Comparison of ENCODE assay signal across 23 cellular contexts in genomic region chr7:158676171-158676840, GRCh38. TPM values are rescaled to one million over a fixed set of nuclear protein-coding genes. Genes with fewer than 3 reads are reported as not detected.
A peak's percentile ranks its signal among the peaks of the same experiment; 100 is the strongest.
DNase-seq lines count a peak whose midpoint lies in the region; ATAC-seq and TF ChIP-seq lines count a peak whose summit lies in the region.
"Had no signal": no experiment of that assay in that cellular context is flagged by ENCODE, and none has a peak within 500 bp of the region (broad histone marks: within the 10 kb centered on the region; RNA-seq: fewer than 3 reads in every experiment).

No MANE protein-coding gene starts in this region.

- no peaks in the 10 kb centered on the region for H3K4me1 ChIP-seq in upper lobe of right lung
- H3K4me1 ChIP-seq: esophagus muscularis mucosa, heart left ventricle, prostate gland had no signal

- H3K9me3 Mint-ChIP-seq in stimulated activated effector memory CD8-positive, alpha-beta T cell treated with anti-CD3 and anti-CD28 coated beads, Interleukin-12 subunit alpha, Interleukin-12 subunit beta, amount 100 ng/mL, for 72 hours = no peaks in the 10 kb centered on the region
- no peaks in the 10 kb centered on the region for H3K9me3 Mint-ChIP-seq in progenitor cell of endocrine pancreas (ENCODE audit: low read depth)
- H3K9me3 Mint-ChIP-seq: activated CD4-positive, alpha-beta T cell treated with anti-CD3 and anti-CD28 coated beads, Interleukin-2, amount 10 ng/mL, durations not matched to agents 7 days and 5 days; activated naive CD4-positive, alpha-beta T cell treated with anti-CD3 and anti-CD28 coated beads, Interleukin-2, amount 50 U/mL, for 72 hours; T-helper 1 cell treated with Interleukin-12 subunit alpha and Interleukin-12 subunit beta and Interleukin-4 antibody, amounts not matched to agents 30 μg/mL and 1 μg/mL, for 36 hours; type B pancreatic cell had no signal

- H3K27ac ChIP-seq in upper lobe of right lung = no peak overlapping the region
- H3K27ac ChIP-seq: esophagus muscularis mucosa, heart left ventricle, prostate gland, SJSA1 had no signal

- no peaks in the 10 kb centered on the region for H3K27me3 Mint-ChIP-seq in progenitor cell of endocrine pancreas
- H3K27me3 Mint-ChIP-seq: activated CD4-positive, alpha-beta T cell treated with anti-CD3 and anti-CD28 coated beads, Interleukin-2, amount 10 ng/mL, durations not matched to agents 7 days and 5 days; B cell; type B pancreatic cell had no signal

- H3K9me3 ChIP-seq in upper lobe of right lung = no peaks in the 10 kb centered on the region
- H3K9me3 ChIP-seq: esophagus muscularis mucosa, heart left ventricle, prostate gland, SJSA1 had no signal

- peak; percentile 77 to 87 for ATAC-seq in activated CD4-positive, CD25-positive, alpha-beta regulatory T cell treated with anti-CD3 and anti-CD28 coated beads, Interleukin-2, amount 50 U/mL, for 24 hours
- ATAC-seq in stimulated activated effector memory CD8-positive, alpha-beta T cell treated with anti-CD3 and anti-CD28 coated beads, Interleukin-12 subunit alpha, Interleukin-12 subunit beta, amount 100 ng/mL, for 72 hours = peak; percentile 73
- ATAC-seq in upper lobe of right lung = no peak
- ATAC-seq: heart left ventricle had no signal

- peaks cover 6% of the 10 kb centered on the region for H3K36me3 ChIP-seq in upper lobe of right lung
- H3K36me3 ChIP-seq: prostate gland had no signal

- TF ChIP-seq CTCF in progenitor cell of endocrine pancreas (IDR thresholded peaks at IDR 0.05; ENCODE audit: unreplicated experiment) (no peak), upper lobe of right lung (IDR thresholded peaks at IDR 0.05) (no peak)

- no peak overlapping the region for H3K4me3 ChIP-seq in upper lobe of right lung
- H3K4me3 ChIP-seq: esophagus muscularis mucosa, heart left ventricle, prostate gland, SJSA1 had no signal

- H3K4me3 Mint-ChIP-seq in stimulated activated effector memory CD8-positive, alpha-beta T cell treated with anti-CD3 and anti-CD28 coated beads, Interleukin-12 subunit alpha, Interleukin-12 subunit beta, amount 100 ng/mL, for 72 hours = no peak overlapping the region
- no peak overlapping the region for H3K4me3 Mint-ChIP-seq in progenitor cell of endocrine pancreas (ENCODE audit: low read depth)
- H3K4me3 Mint-ChIP-seq: activated CD4-positive, alpha-beta T cell treated with anti-CD3 and anti-CD28 coated beads, Interleukin-2, amount 10 ng/mL, durations not matched to agents 7 days and 5 days; B cell; T-helper 1 cell treated with Interleukin-12 subunit alpha and Interleukin-12 subunit beta and Interleukin-4 antibody, amounts not matched to agents 30 μg/mL and 1 μg/mL, for 36 hours; type B pancreatic cell had no signal

- no peak for DNase-seq in activated CD4-positive, CD25-positive, alpha-beta regulatory T cell treated with anti-CD3 and anti-CD28 coated beads, Interleukin-2, amount 50 U/mL, for 72 hours
- DNase-seq in amniotic epithelial cell (ENCODE audit: low read depth) (peak; percentile 68), fibroblast of gingiva (ENCODE audit: low read depth) (peak; percentile 26), COR-L47 (lab: John Stamatoyannopoulos, UW) (no peak), progenitor cell of endocrine pancreas (ENCODE audit: low spot score, unreplicated experiment) (no peak), upper lobe of right lung (no peak)
- no peak for DNase-seq in stimulated activated effector memory CD8-positive, alpha-beta T cell treated with anti-CD3 and anti-CD28 coated beads, Interleukin-12 subunit alpha, Interleukin-12 subunit beta, amount 100 ng/mL, for 72 hours (ENCODE audit: low spot score in 2 of 2)
- DNase-seq: activated CD4-positive, alpha-beta T cell treated with anti-CD3 and anti-CD28 coated beads, Interleukin-2, amount 10 ng/mL, durations not matched to agents 7 days and 5 days; DMS79 treated with DMSO at 0.1 percent for 48 hours; H7; heart left ventricle; NCI-H1092 treated with DMSO at 0.1 percent for 48 hours; NCI-H2029; NCI-H2227 treated with DMSO at 0.1 percent for 48 hours; stimulated activated CD8-positive, alpha-beta memory T cell treated with anti-CD3 and anti-CD28 coated beads, Interleukin-4, amount 100 ng/mL, for 48 hours had no signal

- no peaks in the 10 kb centered on the region for H3K27me3 ChIP-seq in upper lobe of right lung
- H3K27me3 ChIP-seq: esophagus muscularis mucosa, heart left ventricle, SJSA1 had no signal

- peaks cover 20% of the 10 kb centered on the region for H3K4me1 Mint-ChIP-seq in stimulated activated effector memory CD8-positive, alpha-beta T cell treated with anti-CD3 and anti-CD28 coated beads, Interleukin-12 subunit alpha, Interleukin-12 subunit beta, amount 100 ng/mL, for 72 hours
- H3K4me1 Mint-ChIP-seq in progenitor cell of endocrine pancreas (ENCODE audit: low read depth) = no peaks in the 10 kb centered on the region
- H3K4me1 Mint-ChIP-seq: B cell had no signal

- peaks cover 98% of the 10 kb centered on the region for H3K36me3 Mint-ChIP-seq in stimulated activated effector memory CD8-positive, alpha-beta T cell treated with anti-CD3 and anti-CD28 coated beads, Interleukin-12 subunit alpha, Interleukin-12 subunit beta, amount 100 ng/mL, for 72 hours
- H3K36me3 Mint-ChIP-seq in progenitor cell of endocrine pancreas (ENCODE audit: insufficient read depth) = peaks cover 3% of the 10 kb centered on the region

- intact Hi-C loops in upper lobe of right lung (cut with DNase I) = no loop called here

- H3K27ac Mint-ChIP-seq in stimulated activated effector memory CD8-positive, alpha-beta T cell treated with anti-CD3 and anti-CD28 coated beads, Interleukin-12 subunit alpha, Interleukin-12 subunit beta, amount 100 ng/mL, for 72 hours = no peak overlapping the region
- no peak overlapping the region for H3K27ac Mint-ChIP-seq in progenitor cell of endocrine pancreas
- H3K27ac Mint-ChIP-seq: activated CD4-positive, alpha-beta T cell treated with anti-CD3 and anti-CD28 coated beads, Interleukin-2, amount 10 ng/mL, durations not matched to agents 7 days and 5 days; activated naive CD4-positive, alpha-beta T cell treated with anti-CD3 and anti-CD28 coated beads, Interleukin-2, amount 50 U/mL, for 72 hours; B cell; T-helper 1 cell treated with Interleukin-12 subunit alpha and Interleukin-12 subunit beta and Interleukin-4 antibody, amounts not matched to agents 30 μg/mL and 1 μg/mL, for 36 hours; type B pancreatic cell had no signal

RNA-seq across cellular contexts. Expression of gene NCAPG2, which starts 28.3 kb away (rescaled TPM):
- total RNA-seq in progenitor cell of endocrine pancreas (28.3 and 33.6 TPM in 2 replicates), upper lobe of right lung (6.5 TPM)

Comparison
In these comparisons a context has a peak if more than half of its experiments do, and no peak if none do; other contexts are left out.
1. DNase-seq: peak in amniotic epithelial cell (single experiment) and fibroblast of gingiva (single experiment); none in activated CD4-positive, CD25-positive, alpha-beta regulatory T cell treated with anti-CD3 and anti-CD28 coated beads, Interleukin-2, amount 50 U/mL, for 72 hours (single experiment), stimulated activated effector memory CD8-positive, alpha-beta T cell treated with anti-CD3 and anti-CD28 coated beads, Interleukin-12 subunit alpha, Interleukin-12 subunit beta, amount 100 ng/mL, for 72 hours (0 of 2), COR-L47 (single experiment), progenitor cell of endocrine pancreas (single experiment) and upper lobe of right lung (single experiment).